ENCODE assay signal across 8 cellular contexts in the genomic region with DNA sequence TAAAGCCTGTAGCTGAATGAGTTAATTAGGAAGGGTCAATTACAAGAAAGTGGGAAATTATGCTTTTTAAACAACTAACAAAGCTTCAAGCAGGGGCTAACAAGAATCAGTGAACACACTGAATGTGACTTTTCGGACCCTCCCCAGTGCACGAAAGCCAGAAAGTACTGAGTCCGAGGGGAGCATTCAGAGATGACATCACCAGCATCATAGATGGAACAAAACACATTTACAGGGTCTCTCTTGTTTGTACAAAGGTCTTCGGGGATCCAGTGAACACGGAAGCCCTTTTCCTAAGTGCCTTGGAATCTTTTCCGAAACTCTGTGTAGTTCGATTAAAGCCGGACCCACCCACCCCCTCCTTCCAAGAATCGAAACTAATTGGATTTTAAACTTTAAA. TPM values are rescaled to one million over a fixed set of nuclear protein-coding genes. Genes with fewer than 3 reads are reported as not detected.
DNase-seq lines count a peak whose midpoint lies in the region; ATAC-seq and FAIRE-seq lines count a peak whose summit lies in the region.

No MANE protein-coding gene starts in this region.

- H3K9me3 ChIP-seq in iPS-18c (ENCODE audit: control insufficient read depth, insufficient read depth, low read length): no peaks in the 10 kb centered on the region

- H3K9me3 Mint-ChIP-seq in activated T-helper 1 cell treated with anti-CD3 and anti-CD28 coated beads, Interleukin-12 subunit alpha, Interleukin-12 subunit beta, Interleukin-2, Interleukin-4 antibody, amounts not matched to agents 30 ng/mL and 10 ng/mL and 1 ng/mL, durations not matched to agents 14 hours and 24 hours and 36 hours: no peaks in the 10 kb centered on the region
- no peaks in the 10 kb centered on the region for H3K9me3 Mint-ChIP-seq in stimulated activated memory B cell treated with anti-CD40 and anti-IgM and Interleukin-4, amounts not matched to agents 10 μg/mL and 1 μg/mL and 100 μg/mL, for 72 hours

- peak overlapping the region; percentile 70; the same call in 1 of the 2 replicates for H3K27ac ChIP-seq in ACC112 (ENCODE audit: low read depth, low read length)

- H3K36me3 Mint-ChIP-seq in activated T-helper 1 cell treated with anti-CD3 and anti-CD28 coated beads, Interleukin-12 subunit alpha, Interleukin-12 subunit beta, Interleukin-2, Interleukin-4 antibody, amounts not matched to agents 30 ng/mL and 10 ng/mL and 1 ng/mL, durations not matched to agents 14 hours and 24 hours and 36 hours (ENCODE audit: low read depth): peaks cover 24% of the 10 kb centered on the region
- peaks cover 17% of the 10 kb centered on the region for H3K36me3 Mint-ChIP-seq in stimulated activated memory B cell treated with anti-CD40 and anti-IgM and Interleukin-4, amounts not matched to agents 10 μg/mL and 1 μg/mL and 100 μg/mL, for 72 hours

- DNase-seq in GM18507 (ENCODE audit: extremely low spot score, insufficient read length, low read depth) (no peak), GM19238 (ENCODE audit: insufficient read length, low spot score) (no peak)
- DNase-seq in activated T-helper 1 cell treated with anti-CD3 and anti-CD28 coated beads, Interleukin-12 subunit alpha, Interleukin-12 subunit beta, Interleukin-2, Interleukin-4 antibody, amounts not matched to agents 30 ng/mL and 10 ng/mL and 1 ng/mL, durations not matched to agents 14 hours and 24 hours and 36 hours (ENCODE audit: low spot score): no peak
- DNase-seq in activated CD4-positive, CD25-positive, alpha-beta regulatory T cell treated with anti-CD3 and anti-CD28 coated beads, Interleukin-2, amount 50 U/mL, for 72 hours: no peak

- intact Hi-C loops in activated T-helper 1 cell treated with anti-CD3 and anti-CD28 coated beads, Interleukin-12 subunit alpha, Interleukin-12 subunit beta, Interleukin-2, Interleukin-4 antibody, amounts not matched to agents 30 ng/mL and 10 ng/mL and 1 ng/mL, durations not matched to agents 14 hours and 24 hours and 36 hours (cut with micrococcal nuclease): loop anchor here (5.0 kb wide), 1 partner anchor 1404 kb away; a partner anchor contains a TSS

- no peak for ATAC-seq in stimulated activated memory B cell treated with anti-CD40 and anti-IgM and Interleukin-4, amounts not matched to agents 10 μg/mL and 1 μg/mL and 100 μg/mL, for 72 hours
- ATAC-seq in HG03460 (IDR thresholded peaks at IDR 0.05; ENCODE audit: unreplicated experiment): no peak

- H3K4me1 Mint-ChIP-seq in activated T-helper 1 cell treated with anti-CD3 and anti-CD28 coated beads, Interleukin-12 subunit alpha, Interleukin-12 subunit beta, Interleukin-2, Interleukin-4 antibody, amounts not matched to agents 30 ng/mL and 10 ng/mL and 1 ng/mL, durations not matched to agents 14 hours and 24 hours and 36 hours (ENCODE audit: low read depth): peaks cover 39% of the 10 kb centered on the region
- peaks cover 29% of the 10 kb centered on the region for H3K4me1 Mint-ChIP-seq in stimulated activated memory B cell treated with anti-CD40 and anti-IgM and Interleukin-4, amounts not matched to agents 10 μg/mL and 1 μg/mL and 100 μg/mL, for 72 hours

- H3K27ac Mint-ChIP-seq in activated T-helper 1 cell treated with anti-CD3 and anti-CD28 coated beads, Interleukin-12 subunit alpha, Interleukin-12 subunit beta, Interleukin-2, Interleukin-4 antibody, amounts not matched to agents 30 ng/mL and 10 ng/mL and 1 ng/mL, durations not matched to agents 14 hours and 24 hours and 36 hours: peak overlapping the region; percentile 98
- H3K27ac Mint-ChIP-seq in stimulated activated memory B cell treated with anti-CD40 and anti-IgM and Interleukin-4, amounts not matched to agents 10 μg/mL and 1 μg/mL and 100 μg/mL, for 72 hours: peak overlapping the region; percentile 100

- H2AFZ ChIP-seq in ACC112 (ENCODE audit: low read length, unreplicated experiment): peak overlapping the region; percentile 48

- peaks cover 53% of the 10 kb centered on the region for H3K79me2 ChIP-seq in ACC112 (ENCODE audit: control insufficient read depth, insufficient read depth, low read length, unreplicated experiment)

- no peaks in the 10 kb centered on the region for H3K27me3 ChIP-seq in ACC112 (ENCODE audit: insufficient read depth, low read length)

- H3K4me1 ChIP-seq in ACC112 (ENCODE audit: control insufficient read depth, insufficient read depth, low read length, unreplicated experiment): peaks cover 20% of the 10 kb centered on the region

- H3K4me3 ChIP-seq in ACC112 (ENCODE audit: low read depth, low read length) (peak overlapping the region; percentile 93), iPS-18c (ENCODE audit: insufficient read depth, low read depth, low read length) (peak overlapping the region; percentile 97)

- no peaks in the 10 kb centered on the region for H3K27me3 Mint-ChIP-seq in activated T-helper 1 cell treated with anti-CD3 and anti-CD28 coated beads, Interleukin-12 subunit alpha, Interleukin-12 subunit beta, Interleukin-2, Interleukin-4 antibody, amounts not matched to agents 30 ng/mL and 10 ng/mL and 1 ng/mL, durations not matched to agents 14 hours and 24 hours and 36 hours (ENCODE audit: insufficient read depth)
- H3K27me3 Mint-ChIP-seq in stimulated activated memory B cell treated with anti-CD40 and anti-IgM and Interleukin-4, amounts not matched to agents 10 μg/mL and 1 μg/mL and 100 μg/mL, for 72 hours: no peaks in the 10 kb centered on the region

- H3K4me3 Mint-ChIP-seq in activated T-helper 1 cell treated with anti-CD3 and anti-CD28 coated beads, Interleukin-12 subunit alpha, Interleukin-12 subunit beta, Interleukin-2, Interleukin-4 antibody, amounts not matched to agents 30 ng/mL and 10 ng/mL and 1 ng/mL, durations not matched to agents 14 hours and 24 hours and 36 hours: peak overlapping the region; percentile 98
- H3K4me3 Mint-ChIP-seq in stimulated activated memory B cell treated with anti-CD40 and anti-IgM and Interleukin-4, amounts not matched to agents 10 μg/mL and 1 μg/mL and 100 μg/mL, for 72 hours: peak overlapping the region; percentile 84

- peaks cover 7% of the 10 kb centered on the region; the same call in 1 of the 2 replicates for H3K36me3 ChIP-seq in ACC112 (ENCODE audit: insufficient read depth, low read length)

- FAIRE-seq in GM18507 (lab: Jason Lieb, UNC): peak; percentile 56

RNA-seq across cellular contexts. Expression of a gene that starts 0.8 kb away (rescaled TPM):
- total RNA-seq in activated T-helper 1 cell treated with anti-CD3 and anti-CD28 coated beads, Interleukin-12 subunit alpha, Interleukin-12 subunit beta, Interleukin-2, Interleukin-4 antibody, amounts not matched to agents 30 ng/mL and 10 ng/mL and 1 ng/mL, durations not matched to agents 14 hours and 24 hours and 36 hours: 46.3 and 48.6 TPM in 2 replicates
